20 cellular contexts compared by ENCODE assay signal in the genomic region with DNA sequence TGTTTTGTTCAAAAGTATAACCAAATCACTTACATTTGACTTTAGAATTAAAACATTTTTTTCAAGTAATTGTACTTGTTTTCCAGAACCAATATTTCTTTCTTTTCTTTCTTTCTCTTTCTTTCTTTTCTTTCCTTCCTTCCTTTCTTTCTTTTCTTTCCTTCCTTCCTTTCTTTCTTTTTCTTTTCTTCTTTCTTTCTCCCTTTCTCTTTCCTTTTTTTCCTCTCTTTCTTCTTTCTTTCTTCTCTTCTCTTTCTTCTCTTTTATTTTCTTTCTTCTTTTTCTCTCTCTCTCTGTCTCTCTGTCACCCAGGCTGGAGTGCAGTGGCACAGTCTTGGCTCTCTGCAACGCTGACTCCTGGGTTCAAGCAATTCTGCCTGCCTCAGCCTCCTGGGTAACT.
"Had no signal": no experiment of that assay in that cellular context is flagged by ENCODE, and none has a peak within 500 bp of the region (broad histone marks: within the 10 kb centered on the region; RNA-seq: fewer than 3 reads in every experiment).

No MANE protein-coding gene starts in this region.

- H3K27me3 ChIP-seq: foreskin keratinocyte, hepatocyte, pancreas, suprapubic skin, thyroid gland had no signal

- H3K27ac Mint-ChIP-seq: natural killer cell treated with Interleukin-12 subunit alpha and Interleukin-12 subunit beta and Interleukin-15 and Interleukin-18, amount 100 ng/mL, for 72 hours; progenitor cell of endocrine pancreas; type B pancreatic cell had no signal

- H3K4me3 Mint-ChIP-seq: natural killer cell treated with Interleukin-12 subunit alpha and Interleukin-12 subunit beta and Interleukin-15 and Interleukin-18, amount 100 ng/mL, for 72 hours; type B pancreatic cell had no signal

- H3K4me2 ChIP-seq: hepatocyte had no signal

- H3K4me3 ChIP-seq: hepatocyte, lung, pancreas, suprapubic skin, thyroid gland had no signal

- H3K4me1 ChIP-seq: foreskin keratinocyte, pancreas, suprapubic skin, thyroid gland had no signal

- H3K27ac ChIP-seq: foreskin keratinocyte, hepatocyte, pancreas, suprapubic skin, thyroid gland had no signal

- H2AFZ ChIP-seq: hepatocyte had no signal

- H3K27me3 Mint-ChIP-seq: natural killer cell treated with Interleukin-12 subunit alpha and Interleukin-12 subunit beta and Interleukin-15 and Interleukin-18, amount 100 ng/mL, for 72 hours; progenitor cell of endocrine pancreas; type B pancreatic cell had no signal

- H3K9me3 Mint-ChIP-seq: natural killer cell treated with Interleukin-12 subunit alpha and Interleukin-12 subunit beta and Interleukin-15 and Interleukin-18, amount 100 ng/mL, for 72 hours; type B pancreatic cell had no signal

- DNase-seq: dermis blood vessel endothelial cell; foreskin keratinocyte; head of caudate nucleus; left colon; left ventricle myocardium superior; mesenchymal stem cell; midbrain; occipital lobe; pancreas; right cardiac atrium; small intestine; stimulated activated CD4-positive, alpha-beta T cell treated with anti-CD3 and anti-CD28 coated beads, Interleukin-12 subunit alpha, Interleukin-12 subunit beta, amount 100 ng/mL, for 4 hours; stimulated activated naive CD8-positive, alpha-beta T cell treated with anti-CD3 and anti-CD28 coated beads, Interleukin-15, Interleukin-2, amounts not matched to agents 100 U/mL and 50 U/mL, for 24 hours; thyroid gland had no signal

- ATAC-seq: foreskin keratinocyte; left colon; left ventricle myocardium superior; natural killer cell treated with Interleukin-12 subunit alpha and Interleukin-12 subunit beta and Interleukin-15 and Interleukin-18, amount 100 ng/mL, for 72 hours; pancreas; right cardiac atrium; stimulated activated naive CD8-positive, alpha-beta T cell treated with anti-CD3 and anti-CD28 coated beads, Interleukin-15, Interleukin-2, amounts not matched to agents 100 U/mL and 50 U/mL, for 24 hours had no signal
